ENCODE assay signal across 8 cellular contexts in genomic region chr11:78188809-78189724, GRCh38. TPM values are rescaled to one million over a fixed set of nuclear protein-coding genes. Genes with fewer than 3 reads are reported as not detected.
A peak's percentile ranks its signal among the peaks of the same experiment; 100 is the strongest.
DNase-seq lines count a peak whose midpoint lies in the region; ATAC-seq and TF ChIP-seq lines count a peak whose summit lies in the region.

Gene USP35, plus strand, starts transcription at chr11:78188919. Its CDS starts 7,327 bp downstream, at chr11:78196246.

- H3K27me3 Mint-ChIP-seq in endodermal cell (ENCODE audit: insufficient read depth), result peaks cover 22% of the 10 kb centered on the region

- H3K9me3 Mint-ChIP-seq in endodermal cell, result no peaks in the 10 kb centered on the region

- H3K27ac ChIP-seq in endodermal cell (ENCODE audit: low read depth, low read length) (no peak within 1 kb of the TSS), neural cell (ENCODE audit: low read length) (no peak within 1 kb of the TSS)

- WGBS in endodermal cell (ENCODE audit: insufficient coverage in 1 of 2, insufficient read length in 1 of 2), 2 experiments, result 8 to 14% methylated on average over 14 to 44 of the region's 45 CpGs

- H3K36me3 ChIP-seq in NT2/D1 (ENCODE audit: insufficient read depth, insufficient read length, low read length), result no peaks in the 10 kb centered on the region
- H3K36me3 ChIP-seq in endodermal cell (ENCODE audit: control insufficient read depth, insufficient read depth, low read length), result no peaks in the 10 kb centered on the region
- no peaks in the 10 kb centered on the region for H3K36me3 ChIP-seq in neural cell (ENCODE audit: insufficient read depth, low read length)

- H4K20me1 ChIP-seq in neural cell (ENCODE audit: insufficient read depth), result no peaks in the 10 kb centered on the region

- ATAC-seq in GM19438 (IDR thresholded peaks at IDR 0.05; ENCODE audit: low read depth, unreplicated experiment), result peak; percentile 28
- no peak for ATAC-seq in HG03469 (IDR thresholded peaks at IDR 0.05; ENCODE audit: unreplicated experiment)

- peaks cover 14% of the 10 kb centered on the region for H3K79me2 ChIP-seq in neural cell (replicated peaks; ENCODE audit: insufficient read depth, low read length)

- TF ChIP-seq EP300 in neural cell (conservative IDR thresholded peaks at IDR 0.05; ENCODE audit: poor library complexity, severe bottlenecking), result no peak

- peaks cover 4% of the 10 kb centered on the region for H3K36me3 Mint-ChIP-seq in endodermal cell (ENCODE audit: low read depth)

- no peaks in the 10 kb centered on the region for H3K9me2 ChIP-seq in neural cell (ENCODE audit: insufficient read depth, low read length)

- H3K4me3 ChIP-seq in NT2/D1 (ENCODE audit: insufficient read length, low read depth) (peak within 1 kb of the TSS; percentile 75), endodermal cell (ENCODE audit: low read length) (peak within 1 kb of the TSS; percentile 84), neural cell (ENCODE audit: low read length) (peak within 1 kb of the TSS; percentile 76)

- no peaks in the 10 kb centered on the region for H3F3A ChIP-seq in neural cell (ENCODE audit: insufficient read depth, low read length, poor library complexity, severe bottlenecking)

- peak within 1 kb of the TSS; percentile 78 for H3K4me2 ChIP-seq in neural cell (ENCODE audit: low read length)

- TF ChIP-seq CTCF in endodermal cell (conservative IDR thresholded peaks at IDR 0.05) (no peak), neural cell (IDR thresholded peaks at IDR 0.05; ENCODE audit: poor library complexity, severe bottlenecking) (no peak)

- H3K27me3 ChIP-seq in NT2/D1 (ENCODE audit: insufficient read depth, insufficient read length) (no peaks in the 10 kb centered on the region), endodermal cell (ENCODE audit: control insufficient read depth, insufficient read depth, low read length, poor library complexity, severe bottlenecking) (no peaks in the 10 kb centered on the region), neural cell (ENCODE audit: insufficient read depth, low read depth, low read length) (no peaks in the 10 kb centered on the region)

- peak within 1 kb of the TSS; percentile 72 for H3K9ac ChIP-seq in NT2/D1 (ENCODE audit: insufficient read length, low read depth)
- H3K9ac ChIP-seq in endodermal cell (ENCODE audit: extremely low read depth, low read length, poor library complexity, severe bottlenecking), result peak within 1 kb of the TSS; percentile 25
- H3K9ac ChIP-seq in neural cell (ENCODE audit: low read length), result peak within 1 kb of the TSS; percentile 66

- H2AFZ ChIP-seq in neural cell (ENCODE audit: low read depth, low read length), result peak within 1 kb of the TSS; percentile 70

- peaks cover 15% of the 10 kb centered on the region for H3K4me1 Mint-ChIP-seq in endodermal cell

- H3K9me3 ChIP-seq in NT2/D1 (ENCODE audit: insufficient read depth, low read length) (no peaks in the 10 kb centered on the region), endodermal cell (ENCODE audit: control insufficient read depth, low read length) (no peaks in the 10 kb centered on the region), neural cell (ENCODE audit: low read length) (no peaks in the 10 kb centered on the region)

- H3K4me1 ChIP-seq in NT2/D1 (ENCODE audit: insufficient read depth, insufficient read length), result peaks cover 4% of the 10 kb centered on the region
- H3K4me1 ChIP-seq in endodermal cell (ENCODE audit: control insufficient read depth, insufficient read depth, low read length), result peaks cover 10% of the 10 kb centered on the region

- H3K27ac Mint-ChIP-seq in endodermal cell, result peak within 1 kb of the TSS; percentile 82

- DNase-seq in NT2/D1 (ENCODE audit: low read depth, low spot score) (no peak), endodermal cell (no peak), HuH-7.5 (ENCODE audit: low spot score) (no peak), pons (ENCODE audit: low spot score) (no peak)
- DNase-seq in activated CD4-positive, CD25-positive, alpha-beta regulatory T cell treated with anti-CD3 and anti-CD28 coated beads, Interleukin-2, amount 50 U/mL, for 72 hours, result no peak

- peak; percentile 26 for TF ChIP-seq RAD21 in neural cell (conservative IDR thresholded peaks at IDR 0.05)

- peak within 1 kb of the TSS; percentile 86 for H3K4me3 Mint-ChIP-seq in endodermal cell

TF ChIP-seq in neural cell, 6 proteins besides CTCF, POLR2A, EP300 and RAD21:
- TF ChIP-seq POLR2AphosphoS5 (IDR thresholded peaks at IDR 0.05) (no peak), TAF1 (IDR thresholded peaks at IDR 0.05; ENCODE audit: low read depth) (peak; percentile 15), MXI1 (conservative IDR thresholded peaks at IDR 0.05; ENCODE audit: poor library complexity, severe bottlenecking) (peak; percentile 2), REST (IDR thresholded peaks at IDR 0.05; ENCODE audit: borderline replicate concordance) (no peak), SMC3 (conservative IDR thresholded peaks at IDR 0.05; ENCODE audit: poor library complexity) (peak; percentile 24), EZH2 (IDR thresholded peaks at IDR 0.05; ENCODE audit: borderline replicate concordance, insufficient read depth, low read length, poor library complexity, severe bottlenecking) (no peak)

RNA-seq across cellular contexts. Expression of gene USP35, which starts in this region (rescaled TPM):
- 10 to 100 TPM in 1 of 2 donors, 1 to 10 TPM in 1; 8.6 to 11.2 TPM for total RNA-seq in endodermal cell
- 8.2 TPM for polyA plus RNA-seq in endodermal cell (2013, experiment 1 of 2)
- polyA plus RNA-seq in endodermal cell (2013, experiment 2 of 2), result 6.9 TPM
- 12.9 and 13.9 TPM in 2 replicates for polyA plus RNA-seq in neural cell
- 18.1 and 20.2 TPM in 2 replicates for polyA minus RNA-seq in neural cell
